ENCODE assay signal across 14 cellular contexts in the genomic region with DNA sequence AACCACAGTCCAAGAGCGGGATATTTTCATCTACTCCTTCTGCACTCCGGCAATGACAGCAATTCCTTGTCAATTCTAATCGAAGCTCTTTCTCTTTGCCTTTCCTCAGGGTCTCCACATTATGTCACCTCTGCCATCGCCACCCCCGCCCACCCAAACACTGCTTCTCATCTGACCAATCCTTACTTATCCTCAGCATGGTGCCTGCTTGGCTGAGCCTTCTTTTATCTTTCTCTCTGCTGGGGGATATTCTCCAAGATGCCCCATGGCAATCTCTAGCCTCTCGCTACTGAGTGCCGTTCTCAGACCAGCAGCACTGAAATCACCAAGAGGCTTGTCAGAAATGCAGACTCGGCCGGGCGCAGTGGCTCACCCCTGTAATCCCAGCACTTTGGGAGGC.
A peak's percentile ranks its signal among the peaks of the same experiment; 100 is the strongest.
DNase-seq lines count a peak whose midpoint lies in the region; ATAC-seq and TF ChIP-seq lines count a peak whose summit lies in the region.
"Had no signal": no experiment of that assay in that cellular context is flagged by ENCODE, and none has a peak within 500 bp of the region (broad histone marks: within the 10 kb centered on the region; RNA-seq: fewer than 3 reads in every experiment).

No MANE protein-coding gene starts in this region.

- no peak for TF ChIP-seq CTCF in heart right ventricle (IDR thresholded peaks at IDR 0.05)
- TF ChIP-seq CTCF in gastroesophageal sphincter (IDR thresholded peaks at IDR 0.05), result no peak
- no peak for TF ChIP-seq CTCF in sigmoid colon (IDR thresholded peaks at IDR 0.05)
- no peak for TF ChIP-seq CTCF in upper lobe of right lung (IDR thresholded peaks at IDR 0.05)

- 88 to 94% methylated on average over 10 of the region's 10 CpGs for WGBS in heart right ventricle, 2 donors
- WGBS in gastroesophageal sphincter (ENCODE audit: low coverage in 1 of 2), 2 donors, result 50 to 88% methylated on average over 2 to 9 of the region's 10 CpGs
- 94 to 96% methylated on average over 10 of the region's 10 CpGs for WGBS in sigmoid colon, 2 donors

- H3K27ac ChIP-seq in heart right ventricle (peak overlapping the region in 8 of 10 donors; percentile 34 to 77 (median 58)), gastroesophageal sphincter (peak overlapping the region in 3 of 4 donors; percentile 34 to 68 (median 58)), sigmoid colon (peak overlapping the region; percentile 22 to 64 (median 46)), upper lobe of right lung (peak overlapping the region; percentile 42)
- H3K27ac ChIP-seq: BLaER1 had no signal

- no peak for DNase-seq in heart right ventricle
- no peak for DNase-seq in Right ventricle myocardium superior
- DNase-seq in sigmoid colon, result no peak
- no peak for DNase-seq in upper lobe of right lung
- no peak for DNase-seq in stimulated activated CD4-positive, alpha-beta T cell treated with anti-CD3 and anti-CD28 coated beads, Interleukin-2, amount 100 ng/mL, for 48 hours
- DNase-seq in UCSD-AML1 (lab: John Stamatoyannopoulos, UW; ENCODE audit: unreplicated experiment), result no peak
- DNase-seq in activated gamma-delta T cell (lab: John Stamatoyannopoulos, UW), result no peak
- DNase-seq: 8988T, DMS 273 treated with DMSO at 0.1 percent for 48 hours, NCI-H187 treated with DMSO at 0.1 percent for 48 hours, NCI-H510A had no signal

- TF ChIP-seq EP300 in gastroesophageal sphincter (IDR thresholded peaks at IDR 0.05) (no peak), sigmoid colon (IDR thresholded peaks at IDR 0.05) (no peak)

- H3K27me3 ChIP-seq in heart right ventricle, result no peaks in the 10 kb centered on the region
- H3K27me3 ChIP-seq in gastroesophageal sphincter, result no peaks in the 10 kb centered on the region
- H3K27me3 ChIP-seq in sigmoid colon, result no peaks in the 10 kb centered on the region
- no peaks in the 10 kb centered on the region for H3K27me3 ChIP-seq in upper lobe of right lung
- H3K27me3 ChIP-seq: BLaER1 had no signal

- H3K9me3 ChIP-seq in heart right ventricle, result peaks cover 0 to 2% (median 0%) of the 10 kb centered on the region in 11 donors
- H3K9me3 ChIP-seq in gastroesophageal sphincter, result no peaks in the 10 kb centered on the region
- H3K9me3 ChIP-seq in sigmoid colon, result no peaks in the 10 kb centered on the region
- H3K9me3 ChIP-seq in upper lobe of right lung, result no peaks in the 10 kb centered on the region
- H3K9me3 ChIP-seq: BLaER1 had no signal

- H3K36me3 ChIP-seq in heart right ventricle, result peaks cover 0 to 100% (median 7%) of the 10 kb centered on the region in 9 donors
- peaks cover 0 to 3% of the 10 kb centered on the region in 2 donors for H3K36me3 ChIP-seq in gastroesophageal sphincter
- H3K36me3 ChIP-seq in sigmoid colon, result no peaks in the 10 kb centered on the region
- H3K36me3 ChIP-seq in upper lobe of right lung, result peaks cover 8% of the 10 kb centered on the region
- H3K36me3 ChIP-seq: BLaER1 had no signal

- H3K4me3 ChIP-seq in heart right ventricle (no peak overlapping the region), gastroesophageal sphincter (no peak overlapping the region), sigmoid colon (no peak overlapping the region), upper lobe of right lung (no peak overlapping the region)
- H3K4me3 ChIP-seq: BLaER1 had no signal

- H3K4me1 ChIP-seq in heart right ventricle (peaks cover 0 to 36% (median 5%) of the 10 kb centered on the region in 9 donors), gastroesophageal sphincter (no peaks in the 10 kb centered on the region), sigmoid colon (no peaks in the 10 kb centered on the region), upper lobe of right lung (no peaks in the 10 kb centered on the region)

- TF ChIP-seq POLR2A in gastroesophageal sphincter (IDR thresholded peaks at IDR 0.05) (no peak), sigmoid colon (IDR thresholded peaks at IDR 0.05) (no peak)

- intact Hi-C loops in heart right ventricle (cut with DNase I) (loop anchor here in 2 of 10 donors (1.0 to 5.0 kb wide), 3 partner anchors 41 to 186 kb away; no protein-coding TSS in a partner anchor), Right ventricle myocardium superior (cut with DNase I) (no loop called here), sigmoid colon (cut with DNase I) (no loop called here), upper lobe of right lung (cut with DNase I) (no loop called here)

- no peak for ATAC-seq in heart right ventricle
- ATAC-seq in Right ventricle myocardium superior (ENCODE audit: poor library complexity), result no peak
- ATAC-seq in gastroesophageal sphincter, result no peak
- ATAC-seq in upper lobe of right lung, result no peak
- ATAC-seq: Panc1 had no signal
